ENCODE assay signal across 8 cellular contexts in the genomic region with DNA sequence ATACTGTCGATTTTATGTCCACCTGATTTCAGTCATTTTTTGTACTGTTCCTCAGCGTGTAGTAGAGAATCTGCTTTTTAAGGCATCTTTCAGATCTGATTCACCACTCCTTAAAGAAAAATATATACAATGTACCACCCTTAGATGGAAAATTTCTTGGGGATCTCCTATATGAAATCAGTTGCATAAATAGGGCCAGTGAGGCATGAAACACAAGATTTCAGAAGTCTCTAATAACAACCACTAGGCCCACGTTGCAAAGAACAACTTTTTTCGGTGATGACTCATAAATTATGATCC. TPM values are rescaled to one million over a fixed set of nuclear protein-coding genes. Genes with fewer than 3 reads are reported as not detected.
DNase-seq lines count a peak whose midpoint lies in the region; ATAC-seq and TF ChIP-seq lines count a peak whose summit lies in the region.

No MANE protein-coding gene starts in this region.

- peaks cover 38% of the 10 kb centered on the region for H3K4me1 ChIP-seq in CD4-positive, CD25-positive, alpha-beta regulatory T cell (ENCODE audit: control insufficient read depth, insufficient read depth, low read length, poor library complexity, severe bottlenecking)
- H3K4me1 ChIP-seq in left lung (peaks cover 16 to 68% of the 10 kb centered on the region in 2 donors), transverse colon (peaks cover 26 to 58% (median 39%) of the 10 kb centered on the region in 4 donors)

- H3K4me3 Mint-ChIP-seq in CD4-positive, CD25-positive, alpha-beta regulatory T cell, result peak overlapping the region; percentile 97 to 99 (median 98)

- in situ Hi-C loops in transverse colon (cut with MboI; ENCODE audit: low pct_ligation_motif_present in 1 of 4, low pct_unique_long_range_greater_than_20kb in 1 of 4, low sequenced_read_pairs in 3 of 4), result loop anchor here in 2 of 4 donors (25.0 kb wide), 2 partner anchors 92 to 183 kb away; partner anchors contain the start of genes RASL11A (in 1 of the 2) and RPL21 (in 1 of the 2)

- no peaks in the 10 kb centered on the region for H3K27me3 ChIP-seq in CD4-positive, CD25-positive, alpha-beta regulatory T cell (ENCODE audit: control insufficient read depth, insufficient read depth, low read length)
- H3K27me3 ChIP-seq in left lung (no peaks in the 10 kb centered on the region), transverse colon (no peaks in the 10 kb centered on the region)

- no peak for TF ChIP-seq EP300 in transverse colon (IDR thresholded peaks at IDR 0.05; ENCODE audit: low read depth)

- H3K9me3 Mint-ChIP-seq in CD4-positive, CD25-positive, alpha-beta regulatory T cell, result no peaks in the 10 kb centered on the region

- no peaks in the 10 kb centered on the region for H3K36me3 ChIP-seq in CD4-positive, CD25-positive, alpha-beta regulatory T cell (ENCODE audit: control insufficient read depth, insufficient read depth, low read length)
- no peaks in the 10 kb centered on the region for H3K36me3 ChIP-seq in left lung
- H3K36me3 ChIP-seq in transverse colon, result no peaks in the 10 kb centered on the region

- H3K27ac Mint-ChIP-seq in CD4-positive, CD25-positive, alpha-beta regulatory T cell, result peak overlapping the region; percentile 93 to 99 (median 98)

- H3K36me3 Mint-ChIP-seq in CD4-positive, CD25-positive, alpha-beta regulatory T cell, result no peaks in the 10 kb centered on the region

- intact Hi-C loops in left lung (cut with DNase I), result no loop called here
- intact Hi-C loops in transverse colon (cut with DNase I; ENCODE audit: low total_unique reads), result no loop called here

- peak in 1 of 3 donors; percentile 55 for DNase-seq in CD4-positive, CD25-positive, alpha-beta regulatory T cell
- DNase-seq in amniotic stem cell (lab: John Stamatoyannopoulos, UW) (peak; percentile 21), left lung (no peak), transverse colon (no peak), DMS79 treated with DMSO at 0.1 percent for 48 hours (lab: John Stamatoyannopoulos, UW) (no peak), DMS53 (lab: John Stamatoyannopoulos, UW) (no peak)

- no peak for ATAC-seq in CD4-positive, CD25-positive, alpha-beta regulatory T cell (ENCODE audit: low read depth in 2 of 2)
- ATAC-seq in HG03354 (IDR thresholded peaks at IDR 0.05; ENCODE audit: poor library complexity, severe bottlenecking, unreplicated experiment) (peak; percentile 19), left lung (no peak), HG02981 (IDR thresholded peaks at IDR 0.05; ENCODE audit: unreplicated experiment) (no peak)

- TF ChIP-seq CTCF in left lung (IDR thresholded peaks at IDR 0.05) (no peak), transverse colon (IDR thresholded peaks at IDR 0.05) (no peak)

- WGBS in transverse colon (ENCODE audit: low coverage in 1 of 2), 2 donors, result 0 to 6% methylated on average over 3 to 4 of the region's 4 CpGs

- H3K4me1 Mint-ChIP-seq in CD4-positive, CD25-positive, alpha-beta regulatory T cell, result peaks cover 34 to 61% (median 53%) of the 10 kb centered on the region in 4 donors

- H3K27ac ChIP-seq in CD4-positive, CD25-positive, alpha-beta regulatory T cell (ENCODE audit: insufficient read depth, low read length, poor library complexity, severe bottlenecking), result peak overlapping the region; percentile 79
- H3K27ac ChIP-seq in left lung (peak overlapping the region; percentile 93), transverse colon (peak overlapping the region; percentile 93 to 97 (median 94))

- peaks cover 5% of the 10 kb centered on the region for H3K27me3 Mint-ChIP-seq in CD4-positive, CD25-positive, alpha-beta regulatory T cell

- H3K4me3 ChIP-seq in CD4-positive, CD25-positive, alpha-beta regulatory T cell (ENCODE audit: low read depth, low read length), result peak overlapping the region; percentile 90
- H3K4me3 ChIP-seq in left lung (peak overlapping the region; percentile 56 to 72), transverse colon (peak overlapping the region; percentile 80 to 93 (median 90))

- TF ChIP-seq POLR2A in transverse colon (IDR thresholded peaks at IDR 0.05), result no peak

- H3K9me3 ChIP-seq in CD4-positive, CD25-positive, alpha-beta regulatory T cell (ENCODE audit: control insufficient read depth in 2 of 2, low read length in 2 of 2), result no peaks in the 10 kb centered on the region
- H3K9me3 ChIP-seq in left lung (no peaks in the 10 kb centered on the region), transverse colon (no peaks in the 10 kb centered on the region)

RNA-seq across cellular contexts. Expression of gene USP12, which starts 1.4 kb away (rescaled TPM):
- total RNA-seq in CD4-positive, CD25-positive, alpha-beta regulatory T cell, result 67.6 TPM
- 10 to 100 TPM; 13.5 to 20.7 (median 15.6) TPM for polyA plus RNA-seq in CD4-positive, CD25-positive, alpha-beta regulatory T cell
- total RNA-seq in left lung (10 to 100 TPM; 22.8 to 29.3 TPM), transverse colon (10 to 100 TPM; 25.9 to 57.2 (median 47.8) TPM)
